ENCODE assay signal across 7 cellular contexts in genomic region chrX:276588-277171, GRCh38. TPM values are rescaled to one million over a fixed set of nuclear protein-coding genes. Genes with fewer than 3 reads are reported as not detected.
DNase-seq lines count a peak whose midpoint lies in the region; ATAC-seq lines count a peak whose summit lies in the region.

No MANE protein-coding gene starts in this region.

- no peak for DNase-seq in activated T-cell treated with anti-CD3 and anti-CD28 coated beads, Interleukin-2, amount 50 U/mL, for 24 hours
- DNase-seq in Right ventricle myocardium superior = peak; percentile 52
- peak; percentile 19 for DNase-seq in renal cortical epithelial cell (ENCODE audit: low read depth)
- no peak for DNase-seq in UCSD-AML1 (lab: John Stamatoyannopoulos, UW; ENCODE audit: unreplicated experiment)

- H3K9me3 Mint-ChIP-seq in activated T-cell treated with anti-CD3 and anti-CD28 coated beads, Interleukin-2, amount 50 U/mL, for 24 hours = no peaks in the 10 kb centered on the region

- H3K4me3 Mint-ChIP-seq in activated T-cell treated with anti-CD3 and anti-CD28 coated beads, Interleukin-2, amount 50 U/mL, for 24 hours = peak overlapping the region; percentile 77

- H3K27ac Mint-ChIP-seq in activated T-cell treated with anti-CD3 and anti-CD28 coated beads, Interleukin-2, amount 50 U/mL, for 24 hours = no peak overlapping the region

- H3K4me1 Mint-ChIP-seq in activated T-cell treated with anti-CD3 and anti-CD28 coated beads, Interleukin-2, amount 50 U/mL, for 24 hours (ENCODE audit: low read depth) = peaks cover 20% of the 10 kb centered on the region

- no peaks in the 10 kb centered on the region for H3K36me3 Mint-ChIP-seq in activated T-cell treated with anti-CD3 and anti-CD28 coated beads, Interleukin-2, amount 50 U/mL, for 24 hours (ENCODE audit: low read depth)

- intact Hi-C loops in Right ventricle myocardium superior (cut with DNase I) = no loop called here

- peaks cover 3% of the 10 kb centered on the region for H3K27me3 Mint-ChIP-seq in activated T-cell treated with anti-CD3 and anti-CD28 coated beads, Interleukin-2, amount 50 U/mL, for 24 hours

- peak; percentile 31 for ATAC-seq in GM19035 (IDR thresholded peaks at IDR 0.05; ENCODE audit: unreplicated experiment)
- ATAC-seq in HG03175 (IDR thresholded peaks at IDR 0.05; ENCODE audit: unreplicated experiment) = peak; percentile 44
- ATAC-seq in Right ventricle myocardium superior (ENCODE audit: poor library complexity) = peak; percentile 54
- ATAC-seq in GM21390 (IDR thresholded peaks at IDR 0.05; ENCODE audit: unreplicated experiment) = no peak

RNA-seq across cellular contexts. Expression of gene PLCXD1, which starts 4.5 kb away (rescaled TPM):
- 5.1 TPM for total RNA-seq in Right ventricle myocardium superior
- 10.4 and 20.8 TPM in 2 replicates for total RNA-seq in renal cortical epithelial cell

RNA-seq across cellular contexts. Expression of gene GTPBP6, which starts 41.9 kb away (rescaled TPM):
- 50.8 TPM for total RNA-seq in Right ventricle myocardium superior
- 19.6 and 24.9 TPM in 2 replicates for total RNA-seq in renal cortical epithelial cell

Comparison
In these comparisons a context has a peak if more than half of its experiments do, and no peak if none do; other contexts are left out.
1. DNase-seq: peak in Right ventricle myocardium superior (single experiment) and renal cortical epithelial cell (single experiment); none in activated T-cell treated with anti-CD3 and anti-CD28 coated beads, Interleukin-2, amount 50 U/mL, for 24 hours (single experiment) and UCSD-AML1 (single experiment).